ENCODE assay signal across 16 cellular contexts in genomic region chr16:80909720-80910119, GRCh38.
DNase-seq lines count a peak whose midpoint lies in the region; ATAC-seq and TF ChIP-seq lines count a peak whose summit lies in the region.
"Had no signal": no experiment of that assay in that cellular context is flagged by ENCODE, and none has a peak within 500 bp of the region (broad histone marks: within the 10 kb centered on the region; RNA-seq: fewer than 3 reads in every experiment).

No MANE protein-coding gene starts in this region.

- peak; percentile 20 to 54 for DNase-seq in NCI-H524 (lab: John Stamatoyannopoulos, UW)
- no peak for DNase-seq in activated gamma-delta T cell (lab: John Stamatoyannopoulos, UW)
- no peak for DNase-seq in T-helper 2 cell
- DNase-seq in NCI-H226: no peak
- no peak for DNase-seq in NCI-H146 treated with DMSO at 0.1 percent for 48 hours (lab: John Stamatoyannopoulos, UW; ENCODE audit: unreplicated experiment)
- DNase-seq: AML-193; CD4-positive, alpha-beta memory T cell; DMS 273 treated with DMSO at 0.1 percent for 48 hours; DMS53; DND-41; EL; H9 had no signal

- H3K27ac ChIP-seq in 22Rv1: peak overlapping the region; percentile 77
- H3K27ac ChIP-seq in C4-2B: peak overlapping the region; percentile 74
- H3K27ac ChIP-seq: A549 had no signal

- peak; percentile 79 for ATAC-seq in SK-N-SH treated with all-trans-retinoic acid at 6 μM for 48 hours

- TF ChIP-seq CTCF in 22Rv1 (IDR thresholded peaks at IDR 0.05) (no peak), C4-2B (conservative IDR thresholded peaks at IDR 0.05) (no peak)

TF ChIP-seq in SK-N-SH treated with all-trans-retinoic acid at 6 μM for 48 hours, 23 proteins besides CTCF, POLR2A, EP300 and RAD21:
- TF ChIP-seq ZNF565 (CRISPR knock-in tag; conservative IDR thresholded peaks at IDR 0.05; ENCODE audit: low read depth) (no peak), ISL1 (CRISPR knock-in tag; IDR thresholded peaks at IDR 0.05) (peak; percentile 96), TCF4 (CRISPR knock-in tag; IDR thresholded peaks at IDR 0.05; ENCODE audit: borderline replicate concordance) (peak; percentile 77)
- TF ChIP-seq, protein P1, sequence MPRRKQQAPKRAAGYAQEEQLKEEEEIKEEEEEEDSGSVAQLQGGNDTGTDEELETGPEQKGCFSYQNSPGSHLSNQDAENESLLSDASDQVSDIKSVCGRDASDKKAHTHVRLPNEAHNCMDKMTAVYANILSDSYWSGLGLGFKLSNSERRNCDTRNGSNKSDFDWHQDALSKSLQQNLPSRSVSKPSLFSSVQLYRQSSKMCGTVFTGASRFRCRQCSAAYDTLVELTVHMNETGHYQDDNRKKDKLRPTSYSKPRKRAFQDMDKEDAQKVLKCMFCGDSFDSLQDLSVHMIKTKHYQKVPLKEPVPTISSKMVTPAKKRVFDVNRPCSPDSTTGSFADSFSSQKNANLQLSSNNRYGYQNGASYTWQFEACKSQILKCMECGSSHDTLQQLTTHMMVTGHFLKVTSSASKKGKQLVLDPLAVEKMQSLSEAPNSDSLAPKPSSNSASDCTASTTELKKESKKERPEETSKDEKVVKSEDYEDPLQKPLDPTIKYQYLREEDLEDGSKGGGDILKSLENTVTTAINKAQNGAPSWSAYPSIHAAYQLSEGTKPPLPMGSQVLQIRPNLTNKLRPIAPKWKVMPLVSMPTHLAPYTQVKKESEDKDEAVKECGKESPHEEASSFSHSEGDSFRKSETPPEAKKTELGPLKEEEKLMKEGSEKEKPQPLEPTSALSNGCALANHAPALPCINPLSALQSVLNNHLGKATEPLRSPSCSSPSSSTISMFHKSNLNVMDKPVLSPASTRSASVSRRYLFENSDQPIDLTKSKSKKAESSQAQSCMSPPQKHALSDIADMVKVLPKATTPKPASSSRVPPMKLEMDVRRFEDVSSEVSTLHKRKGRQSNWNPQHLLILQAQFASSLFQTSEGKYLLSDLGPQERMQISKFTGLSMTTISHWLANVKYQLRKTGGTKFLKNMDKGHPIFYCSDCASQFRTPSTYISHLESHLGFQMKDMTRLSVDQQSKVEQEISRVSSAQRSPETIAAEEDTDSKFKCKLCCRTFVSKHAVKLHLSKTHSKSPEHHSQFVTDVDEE (CRISPR knock-in tag; IDR thresholded peaks at IDR 0.05): peak; percentile 80; the same call in 1 of the 2 replicates

Comparison
In these comparisons a context has a peak if more than half of its experiments do, and no peak if none do; other contexts are left out.
1. DNase-seq: peak in NCI-H524 (2 of 2); none in activated gamma-delta T cell (single experiment), T-helper 2 cell (0 of 5), NCI-H226 (single experiment) and NCI-H146 treated with DMSO at 0.1 percent for 48 hours (single experiment).